9 cellular contexts compared by ENCODE assay signal in the genomic region with DNA sequence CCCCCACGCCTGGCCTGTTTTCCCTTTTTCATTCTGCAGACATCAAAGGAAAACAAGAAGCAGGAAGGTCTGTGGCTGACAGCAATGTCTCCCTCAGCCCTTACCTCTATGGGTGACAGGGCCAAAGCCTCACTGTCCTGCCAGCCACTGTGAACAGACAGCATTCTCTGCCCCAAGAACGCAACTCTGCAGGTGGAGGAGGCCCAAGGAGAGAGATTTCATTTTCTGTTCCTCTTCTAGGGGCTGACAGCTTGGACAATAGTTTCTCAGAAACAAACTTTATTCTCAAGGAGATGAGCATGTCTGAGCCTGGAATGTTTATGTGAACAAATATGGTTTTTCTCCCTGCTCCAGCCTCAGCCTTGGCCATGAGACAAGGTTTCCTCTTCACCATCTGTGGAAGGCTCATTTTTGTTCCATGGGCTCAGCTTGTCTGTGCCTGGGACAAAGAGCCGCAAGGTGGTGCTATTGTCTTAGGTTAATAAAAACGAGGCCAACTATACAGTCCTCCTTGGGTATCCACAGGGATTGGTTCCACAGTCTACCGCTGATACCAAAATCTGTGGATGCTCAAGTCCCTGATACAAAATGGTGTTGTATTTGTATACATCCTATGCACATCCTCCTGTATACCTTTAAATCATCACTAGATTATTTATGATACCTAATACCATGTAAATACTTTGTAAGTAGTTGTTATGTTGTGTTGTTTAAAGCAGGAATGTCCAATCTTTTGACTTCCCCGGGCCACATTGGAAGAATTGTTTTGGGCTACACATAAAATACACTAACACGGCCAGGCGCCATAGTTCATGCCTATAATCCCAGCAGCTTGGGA. TPM values are rescaled to one million over a fixed set of nuclear protein-coding genes. Genes with fewer than 3 reads are reported as not detected.
A peak's percentile ranks its signal among the peaks of the same experiment; 100 is the strongest.
DNase-seq lines count a peak whose midpoint lies in the region; ATAC-seq, FAIRE-seq and TF ChIP-seq lines count a peak whose summit lies in the region.
"Had no signal": no experiment of that assay in that cellular context is flagged by ENCODE, and none has a peak within 500 bp of the region (broad histone marks: within the 10 kb centered on the region; RNA-seq: fewer than 3 reads in every experiment).

No MANE protein-coding gene starts in this region.

- no peak overlapping the region for H3K27ac ChIP-seq in Karpas-422 (ENCODE audit: low read length)
- H3K27ac ChIP-seq in GM12878 (ENCODE audit: control insufficient read depth, insufficient read depth), result no peak overlapping the region

- no peak for TF ChIP-seq EP300 in GM12878 (IDR thresholded peaks at IDR 0.05; ENCODE audit: borderline replicate concordance in 1 of 2, control insufficient read depth in 1 of 2, low read depth in 2 of 2, low read length in 2 of 2)

- no peaks in the 10 kb centered on the region for H4K20me1 ChIP-seq in Karpas-422 (ENCODE audit: insufficient read depth, low read depth, low read length)
- no peaks in the 10 kb centered on the region for H4K20me1 ChIP-seq in GM12878 (ENCODE audit: control insufficient read depth, insufficient read depth)

- H3K79me2 ChIP-seq in Karpas-422 (ENCODE audit: low read length), result no peaks in the 10 kb centered on the region
- no peaks in the 10 kb centered on the region for H3K79me2 ChIP-seq in GM12878 (ENCODE audit: control insufficient read depth, insufficient read depth, low read length)

- TF ChIP-seq CTCF in GM12878 (IDR thresholded peaks at IDR 0.05 in 2 of 3, conservative IDR thresholded peaks at IDR 0.05 in 1 of 3; ENCODE audit: control insufficient read depth in 2 of 3, extremely low read depth in 1 of 3, insufficient read depth in 1 of 3, low read depth in 3 of 3, low read length in 3 of 3), result peak; percentile 4 to 56 (median 24); a peak in 3 of 6 replicates

- intact Hi-C loops in GM12878 (cut with micrococcal nuclease; ENCODE audit: unreplicated experiment), result loop anchor here (2.0 kb wide), 1 partner anchor 82 kb away; no protein-coding TSS in a partner anchor

- no peak overlapping the region for H2AFZ ChIP-seq in Karpas-422 (ENCODE audit: low read length)
- no peak overlapping the region for H2AFZ ChIP-seq in GM12878 (ENCODE audit: control insufficient read depth, low read depth, low read length)

- no TSS peak for BruUV-seq in GM12878 (replicated peaks; lab: Mats Ljungman, UMichigan)

- in situ Hi-C loops in GM12878 (cut with MboI), result no loop called here

- no peak for TF ChIP-seq POLR2A in GM12878 (IDR thresholded peaks at IDR 0.05; ENCODE audit: low read depth, low read length)

- no peaks in the 10 kb centered on the region for H3K9me3 ChIP-seq in Karpas-422 (ENCODE audit: low read length)
- H3K9me3 ChIP-seq in GM12878 (replicated peaks; ENCODE audit: control insufficient read depth, insufficient read depth, low read length), result no peaks in the 10 kb centered on the region

- no peak overlapping the region for H3K4me3 ChIP-seq in Karpas-422 (ENCODE audit: low read length)
- H3K4me3 ChIP-seq in GM12878, result no peak overlapping the region

- RAD21 ChIA-PET in GM12878 (lab: Charles Lee; ENCODE audit: unreplicated experiment), result interaction anchor here (0.6 to 1.5 kb wide), 3 partner anchors 11 to 236 kb away, joined by 3 to 5 read pairs (median 3); no protein-coding TSS in a partner anchor

- WGBS in GM12878 (ENCODE audit: insufficient coverage, insufficient replicate concordance, low lambda C conversion rate, missing lambda C conversion rate), result 47% methylated on average over 8 of the region's 8 CpGs

- DNase-seq in EH (ENCODE audit: low read depth) (peak; percentile 57), Karpas-422 (peak; percentile 85), SHP77 treated with DMSO at 0.1 percent for 48 hours (lab: John Stamatoyannopoulos, UW) (peak; percentile 15), GM12878 (ENCODE audit: low read depth, low spot score) (no peak), islet precursor cell (peak; percentile 79)
- peak; percentile 9 to 44 for DNase-seq in stimulated activated CD4-positive, alpha-beta T cell treated with anti-CD3 and anti-CD28 coated beads, Interleukin-2, amount 100 ng/mL, for 48 hours

- SMC1A ChIA-PET in GM12878 (lab: Charles Lee; ENCODE audit: uncharacterized antibody, unreplicated experiment), result interaction anchor here (0.7 to 1.4 kb wide), 5 partner anchors 10 to 82 kb away, joined by 3 to 4 read pairs (median 3); no protein-coding TSS in a partner anchor

- H3K27me3 ChIP-seq in Karpas-422 (ENCODE audit: low read length), result no peaks in the 10 kb centered on the region
- no peaks in the 10 kb centered on the region; a peak in 1 of 4 replicates for H3K27me3 ChIP-seq in GM12878 (replicated peaks in 1 of 2; ENCODE audit: control insufficient read depth in 2 of 2, insufficient read depth in 2 of 2, low read length in 1 of 2)

- no peaks in the 10 kb centered on the region for H3K9me2 ChIP-seq in Karpas-422 (replicated peaks; ENCODE audit: insufficient read depth, low read length)

- POLR2A ChIA-PET in GM12878 (lab: Charles Lee), result no interaction called here

- CTCF ChIA-PET in GM12878 (lab: Yijun Ruan, JAX), result interaction anchor here (0.6 to 3.2 kb wide), 9 partner anchors 8 to 280 kb away, joined by 3 to 22 read pairs (median 3); no protein-coding TSS in a partner anchor

- H3K9ac ChIP-seq in Karpas-422 (ENCODE audit: low read length) (no peak overlapping the region), GM12878 (ENCODE audit: control insufficient read depth, insufficient read depth, low read length) (no peak overlapping the region)

- peak; percentile 82 for ATAC-seq in GM12878
- no peak for ATAC-seq in GM21619 (IDR thresholded peaks at IDR 0.05; ENCODE audit: unreplicated experiment)
- no peak for ATAC-seq in HG03442 (IDR thresholded peaks at IDR 0.05; ENCODE audit: unreplicated experiment)

- H3K4me2 ChIP-seq in Karpas-422 (ENCODE audit: low read depth, low read length, poor library complexity, severe bottlenecking) (no peak overlapping the region), GM12878 (ENCODE audit: control insufficient read depth, insufficient read depth) (no peak overlapping the region)

- H3K36me3 ChIP-seq in Karpas-422 (ENCODE audit: insufficient read depth, low read length), result no peaks in the 10 kb centered on the region
- no peaks in the 10 kb centered on the region for H3K36me3 ChIP-seq in GM12878 (ENCODE audit: control insufficient read depth in 2 of 2, insufficient read depth in 2 of 2, low read length in 1 of 2)

- H3K4me1 ChIP-seq in Karpas-422 (ENCODE audit: low read length), result no peaks in the 10 kb centered on the region
- no peaks in the 10 kb centered on the region for H3K4me1 ChIP-seq in GM12878 (ENCODE audit: control insufficient read depth, insufficient read depth, low read length)

- FAIRE-seq in GM12878 (lab: Jason Lieb, UNC), result peak; percentile 72

- TF ChIP-seq RAD21 in GM12878 (IDR thresholded peaks at IDR 0.05; ENCODE audit: insufficient read depth, low read depth, low read length), result peak; percentile 69

TF ChIP-seq in GM12878, 131 proteins besides CTCF, POLR2A, EP300 and RAD21:
- TF ChIP-seq SMC3 (IDR thresholded peaks at IDR 0.05; ENCODE audit: borderline replicate concordance, low read length) (0 out of 2 replicates have a peak, but pooled peaks have one; percentile 23), YBX1 (IDR thresholded peaks at IDR 0.05) (no peak), SPI1 (IDR thresholded peaks at IDR 0.05; ENCODE audit: borderline replicate concordance, insufficient read depth, low read depth, low read length) (peak; percentile 40; the same call in 1 of the 2 replicates), ZBED1 (IDR thresholded peaks at IDR 0.05; ENCODE audit: borderline replicate concordance) (no peak), NR2C1 (IDR thresholded peaks at IDR 0.05) (no peak), EZH2 (IDR thresholded peaks at IDR 0.05; ENCODE audit: borderline replicate concordance, control insufficient read depth, low read depth, low read length) (no peak)

RNA-seq across cellular contexts. Expression of a gene that starts 5.8 kb away (rescaled TPM):
- not detected in 2 replicates for total RNA-seq in Karpas-422 (2014; rRNA removed; shearing (Covaris generic); ENCODE audit: low replicate concordance)
- not detected in 2 replicates for total RNA-seq in GM12878 (2013; cell fraction: nucleolus; rRNA removed)
- total RNA-seq in GM12878 (2014; rRNA removed), result not detected in 2 replicates
- 0.04 TPM in 1 of 2 replicates, not detected in the other for total RNA-seq in GM12878 (2014; rRNA removed; fragmentation: Illumina TruSeq; extraction: Trizol)
- total RNA-seq in GM12878 (2021), result not detected in 2 replicates
- polyA plus RNA-seq in GM12878 (2011; ENCODE audit: low read depth), result not detected
- polyA plus RNA-seq in GM12878 (2011; rRNA removed), result not detected in 2 replicates
- not detected in 2 replicates for polyA plus RNA-seq in GM12878 (2011; cell fraction: cytosol; rRNA removed)
- not detected in 2 replicates for polyA plus RNA-seq in GM12878 (2011; cell fraction: nucleus; rRNA removed)
- 0.03 TPM in 1 of 2 replicates, not detected in the other for polyA plus RNA-seq in GM12878 (2012)
- not detected in 2 replicates for polyA plus RNA-seq in GM12878 (2014; fragmentation: Illumina TruSeq; extraction: Trizol)
- polyA plus RNA-seq in GM12878 (2014; fragmentation: Nextera tagmentation; extraction: Ambion mirVana), result not detected
- polyA plus RNA-seq in GM12878 (2014; rRNA removed), result not detected in 2 replicates
- not detected for polyA plus RNA-seq in GM12878 (2016; fragmentation: Nextera tagmentation; extraction: Ambion mirVana)
- not detected in 2 replicates for polyA minus RNA-seq in GM12878 (2011; rRNA and poly(A)+ RNA removed)
- not detected in 2 replicates for polyA minus RNA-seq in GM12878 (2011; cell fraction: cytosol; rRNA and poly(A)+ RNA removed)
- not detected in 2 replicates for polyA minus RNA-seq in GM12878 (2011; cell fraction: nucleus; rRNA and poly(A)+ RNA removed)
- polyA plus RNA-seq: adipose tissue had no signal

RNA-seq across cellular contexts. Expression of a gene that starts 37.3 kb away (rescaled TPM):
- not detected in 2 replicates for total RNA-seq in Karpas-422 (2014; rRNA removed; shearing (Covaris generic); ENCODE audit: low replicate concordance)
- not detected in 2 replicates for total RNA-seq in GM12878 (2013; cell fraction: nucleolus; rRNA removed)
- total RNA-seq in GM12878 (2014; rRNA removed) (not detected in 2 replicates), GM12878 (2014; rRNA removed; fragmentation: Illumina TruSeq; extraction: Trizol) (not detected in 2 replicates), GM12878 (2021) (not detected in 2 replicates)
- polyA plus RNA-seq in GM12878 (2011; ENCODE audit: low read depth), result not detected
- polyA plus RNA-seq in GM12878 (2011; rRNA removed) (not detected in 2 replicates), GM12878 (2014; fragmentation: Illumina TruSeq; extraction: Trizol) (not detected in 2 replicates), GM12878 (2014; fragmentation: Nextera tagmentation; extraction: Ambion mirVana) (not detected), GM12878 (2014; rRNA removed) (not detected in 2 replicates), GM12878 (2016; fragmentation: Nextera tagmentation; extraction: Ambion mirVana) (not detected)
- not detected in 2 replicates for polyA plus RNA-seq in GM12878 (2011; cell fraction: cytosol; rRNA removed)
- not detected in 2 replicates for polyA plus RNA-seq in GM12878 (2011; cell fraction: nucleus; rRNA removed)
- polyA plus RNA-seq in GM12878 (2012), result not detected in 2 replicates
- polyA minus RNA-seq in GM12878 (2011; rRNA and poly(A)+ RNA removed), result not detected in 2 replicates
- not detected in 2 replicates for polyA minus RNA-seq in GM12878 (2011; cell fraction: cytosol; rRNA and poly(A)+ RNA removed)
- not detected in 2 replicates for polyA minus RNA-seq in GM12878 (2011; cell fraction: nucleus; rRNA and poly(A)+ RNA removed)
